Comparison of ENCODE assay signal across 8 cellular contexts in the genomic region with DNA sequence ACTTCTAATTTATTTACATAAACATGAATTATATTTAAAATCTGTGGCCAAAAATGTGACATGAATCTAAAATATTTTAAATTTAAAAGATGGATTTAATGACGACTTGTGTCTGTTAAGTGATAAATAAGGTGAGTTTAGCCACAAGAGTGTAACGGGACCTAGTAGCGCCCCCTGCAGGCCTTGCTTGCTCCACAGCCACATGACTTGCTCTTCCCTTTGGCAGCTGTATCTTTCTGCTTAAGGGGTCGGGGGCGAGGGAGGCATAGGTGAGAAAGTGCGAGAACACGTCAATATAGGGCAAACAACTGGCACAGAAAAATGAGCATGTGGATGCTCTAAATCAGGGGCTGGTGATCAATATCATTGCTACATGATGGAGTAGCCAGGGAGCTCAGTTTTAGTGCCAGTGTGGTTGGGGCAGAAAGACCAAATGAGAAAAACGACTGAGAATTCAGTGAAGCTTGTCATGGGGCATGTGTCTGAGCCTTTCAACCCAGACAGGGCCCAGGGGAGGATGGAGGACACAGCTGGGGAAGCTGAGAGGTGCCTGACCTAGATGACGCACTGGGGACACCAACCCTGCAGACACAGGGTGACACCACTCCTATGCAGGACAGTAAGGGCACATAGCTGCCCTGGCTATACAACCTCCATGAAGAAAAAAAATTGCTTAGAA. TPM values are rescaled to one million over a fixed set of nuclear protein-coding genes. Genes with fewer than 3 reads are reported as not detected.
A peak's percentile ranks its signal among the peaks of the same experiment; 100 is the strongest.
DNase-seq lines count a peak whose midpoint lies in the region; ATAC-seq and TF ChIP-seq lines count a peak whose summit lies in the region.

No MANE protein-coding gene starts in this region.

- no peaks in the 10 kb centered on the region for H3K27me3 ChIP-seq in gastroesophageal sphincter

- ATAC-seq in Right ventricle myocardium superior (ENCODE audit: poor library complexity) (no peak), Right ventricle myocardium inferior (no peak), gastroesophageal sphincter (no peak), sciatic nerve (no peak)

- H3K4me1 ChIP-seq in gastroesophageal sphincter, result no peaks in the 10 kb centered on the region

- peak; percentile 22 to 62 (median 36) for TF ChIP-seq CTCF in gastroesophageal sphincter (IDR thresholded peaks at IDR 0.05)

- TF ChIP-seq EP300 in gastroesophageal sphincter (IDR thresholded peaks at IDR 0.05), result no peak

- H3K27ac ChIP-seq in gastroesophageal sphincter, result no peak overlapping the region

- TF ChIP-seq POLR2A in gastroesophageal sphincter (IDR thresholded peaks at IDR 0.05), result no peak

- peak; percentile 71 for DNase-seq in Right ventricle myocardium superior
- no peak for DNase-seq in Right ventricle myocardium inferior (ENCODE audit: missing footprints)
- DNase-seq in NCI-H748 (lab: John Stamatoyannopoulos, UW; ENCODE audit: unreplicated experiment), result peak; percentile 44
- DNase-seq in activated T-cell treated with anti-CD3 and anti-CD28 coated beads for 48 hours (ENCODE audit: low read depth), result peak; percentile 62
- DNase-seq in sciatic nerve (ENCODE audit: low spot score), result peak; percentile 72
- no peak for DNase-seq in SKM-1 (lab: John Stamatoyannopoulos, UW; ENCODE audit: unreplicated experiment)
- no peak for DNase-seq in NCI-H1105 treated with DMSO at 0.1 percent for 48 hours (lab: John Stamatoyannopoulos, UW)

- WGBS in gastroesophageal sphincter (ENCODE audit: low coverage in 1 of 2), 2 donors, result 48 to 66% methylated on average over 5 to 9 of the region's 9 CpGs

- intact Hi-C loops in Right ventricle myocardium superior (cut with DNase I), result no loop called here
- intact Hi-C loops in Right ventricle myocardium inferior (cut with DNase I), result no loop called here
- intact Hi-C loops in sciatic nerve (cut with DNase I), result no loop called here

- peaks cover 0 to 91% of the 10 kb centered on the region in 2 donors for H3K36me3 ChIP-seq in gastroesophageal sphincter

- no peak overlapping the region for H3K4me3 ChIP-seq in gastroesophageal sphincter

- no peaks in the 10 kb centered on the region for H3K9me3 ChIP-seq in gastroesophageal sphincter

RNA-seq across cellular contexts. Expression of a gene that starts 49.8 kb away (rescaled TPM):
- total RNA-seq in Right ventricle myocardium superior, result 5.5 TPM
- total RNA-seq in Right ventricle myocardium inferior, result 6.3 TPM
- total RNA-seq in gastroesophageal sphincter, result 10 to 100 TPM in 3 of 4 donors, 1 to 10 TPM in 1; 8.1 to 14.3 (median 10.6) TPM
- total RNA-seq in sciatic nerve, result 14.0 TPM

Comparison
In these comparisons a context has a peak if more than half of its experiments do, and no peak if none do; other contexts are left out.
1. DNase-seq: peak in Right ventricle myocardium superior (single experiment), NCI-H748 (single experiment), activated T-cell treated with anti-CD3 and anti-CD28 coated beads for 48 hours (single experiment) and sciatic nerve (single experiment); none in Right ventricle myocardium inferior (single experiment), SKM-1 (single experiment) and NCI-H1105 treated with DMSO at 0.1 percent for 48 hours (single experiment).